In genomic region chr12:46531059-46531785, GRCh38 we compare ENCODE assay signal across 1 cellular context.
TF ChIP-seq lines count a peak whose summit lies in the region.

No MANE protein-coding gene starts in this region.

TF ChIP-seq in HepG2, 621 proteins besides CTCF, POLR2A, EP300 and RAD21 (continued from another document):
- TF ChIP-seq UBTF (CRISPR knock-in tag; IDR thresholded peaks at IDR 0.05) (no peak; the same call in 1 of the 2 replicates), ZNF264 (CRISPR knock-in tag; IDR thresholded peaks at IDR 0.05) (no peak), ZNF468 (CRISPR knock-in tag; IDR thresholded peaks at IDR 0.05) (no peak), HNRNPUL1 (IDR thresholded peaks at IDR 0.05; ENCODE audit: low read depth, low read length) (no peak), SALL2 (CRISPR knock-in tag; IDR thresholded peaks at IDR 0.05) (no peak), ZBTB1 (CRISPR knock-in tag; IDR thresholded peaks at IDR 0.05; ENCODE audit: borderline replicate concordance) (no peak), ZFP36 (IDR thresholded peaks at IDR 0.05; ENCODE audit: borderline replicate concordance, low read depth, low read length, partially characterized antibody) (no peak), SSRP1 (CRISPR knock-in tag; IDR thresholded peaks at IDR 0.05) (no peak), NONO (IDR thresholded peaks at IDR 0.05) (no peak), NONO (CRISPR knock-in tag; conservative IDR thresholded peaks at IDR 0.05) (no peak), MAFG (CRISPR knock-in tag; IDR thresholded peaks at IDR 0.05) (0 out of 2 replicates have a peak, but pooled peaks have one; percentile 56), ASH2L (IDR thresholded peaks at IDR 0.05; ENCODE audit: insufficient read length, low read depth, low read length) (no peak), SP5 (CRISPR knock-in tag; IDR thresholded peaks at IDR 0.05; ENCODE audit: borderline replicate concordance, low read depth) (no peak), PRPF4 (IDR thresholded peaks at IDR 0.05; ENCODE audit: low read depth, low read length, poor library complexity, severe bottlenecking) (no peak), ZKSCAN5 (CRISPR knock-in tag; IDR thresholded peaks at IDR 0.05) (no peak)
- TF ChIP-seq, protein P1, sequence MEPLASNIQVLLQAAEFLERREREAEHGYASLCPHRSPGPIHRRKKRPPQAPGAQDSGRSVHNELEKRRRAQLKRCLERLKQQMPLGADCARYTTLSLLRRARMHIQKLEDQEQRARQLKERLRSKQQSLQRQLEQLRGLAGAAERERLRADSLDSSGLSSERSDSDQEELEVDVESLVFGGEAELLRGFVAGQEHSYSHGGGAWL (CRISPR knock-in tag; IDR thresholded peaks at IDR 0.05): no peak
- TF ChIP-seq, protein P2, sequence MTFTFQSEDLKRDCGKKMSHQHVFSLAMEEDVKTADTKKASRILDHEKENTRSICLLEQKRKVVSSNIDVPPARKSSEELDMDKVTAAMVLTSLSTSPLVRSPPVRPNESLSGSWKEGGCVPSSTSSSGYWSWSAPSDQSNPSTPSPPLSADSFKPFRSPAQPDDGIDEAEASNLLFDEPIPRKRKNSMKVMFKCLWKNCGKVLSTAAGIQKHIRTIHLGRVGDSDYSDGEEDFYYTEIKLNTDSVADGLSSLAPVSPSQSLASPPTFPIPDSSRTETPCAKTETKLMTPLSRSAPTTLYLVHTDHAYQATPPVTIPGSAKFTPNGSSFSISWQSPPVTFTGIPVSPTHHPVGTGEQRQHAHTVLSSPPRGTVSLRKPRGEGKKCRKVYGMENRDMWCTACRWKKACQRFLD (CRISPR knock-in tag; IDR thresholded peaks at IDR 0.05; ENCODE audit: borderline replicate concordance): no peak
